Comparison of ENCODE assay signal across 19 cellular contexts in the genomic region with DNA sequence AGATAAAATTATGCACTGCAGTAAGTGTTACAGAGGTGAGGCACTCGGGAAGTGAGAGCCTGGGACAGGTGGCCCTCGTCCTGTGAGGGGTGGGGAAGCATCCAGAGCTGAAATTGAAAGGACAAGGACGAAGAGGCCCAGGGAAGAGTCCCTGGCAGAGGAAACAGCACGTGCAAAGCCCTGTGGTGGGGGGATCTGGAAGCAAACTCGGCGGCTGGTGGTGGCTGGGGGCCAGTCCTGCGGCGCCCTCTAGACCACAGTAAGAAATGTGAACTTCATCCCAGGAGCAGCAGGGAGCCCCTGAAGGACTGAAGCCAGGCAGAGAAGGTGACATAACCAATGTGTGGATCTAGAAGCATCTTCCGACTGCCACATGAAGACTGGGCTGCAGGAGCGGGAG. TPM values are rescaled to one million over a fixed set of nuclear protein-coding genes. Genes with fewer than 3 reads are reported as not detected.
DNase-seq lines count a peak whose midpoint lies in the region; ATAC-seq and TF ChIP-seq lines count a peak whose summit lies in the region.
"Had no signal": no experiment of that assay in that cellular context is flagged by ENCODE, and none has a peak within 500 bp of the region (broad histone marks: within the 10 kb centered on the region; RNA-seq: fewer than 3 reads in every experiment).

No MANE protein-coding gene starts in this region.

- H3K27ac ChIP-seq in PC-3 (ENCODE audit: low read length), result no peak overlapping the region
- H3K27ac ChIP-seq: ascending aorta, BLaER1 had no signal

- DNase-seq in natural killer cell treated with Interleukin-12 subunit alpha and Interleukin-12 subunit beta and Interleukin-15 and Interleukin-18, amount 100 ng/mL, for 72 hours (ENCODE audit: low spot score), result peak; percentile 23
- DNase-seq in natural killer cell (no peak), PC-3 (no peak), iPS-NIHi11 (ENCODE audit: low spot score) (peak; percentile 67), endothelial cell (ENCODE audit: low spot score) (no peak), foreskin melanocyte (no peak), MV-4-11 (lab: John Stamatoyannopoulos, UW) (no peak)
- DNase-seq: effector CD8-positive, alpha-beta T cell; NCI-H1092 treated with DMSO at 0.1 percent for 48 hours; small intestine; stimulated activated CD4-positive, alpha-beta T cell treated with anti-CD3 and anti-CD28 coated beads, Interleukin-2, amount 100 ng/mL, for 48 hours had no signal

- ATAC-seq in natural killer cell treated with Interleukin-12 subunit alpha and Interleukin-12 subunit beta and Interleukin-15 and Interleukin-18, amount 100 ng/mL, for 72 hours, result no peak
- ATAC-seq in natural killer cell (no peak), PC-3 (no peak), GM21737 (IDR thresholded peaks at IDR 0.05; ENCODE audit: unreplicated experiment) (no peak)
- ATAC-seq: activated naive CD4-positive, alpha-beta T cell treated with anti-CD3 and anti-CD28 coated beads, Interleukin-2, amount 50 U/mL, for 72 hours; left lobe of liver; Right ventricle myocardium inferior had no signal

- intact Hi-C loops in natural killer cell (cut with micrococcal nuclease) (no loop called here), PC-3 (cut with micrococcal nuclease) (no loop called here)

- H2AFZ ChIP-seq in PC-3 (ENCODE audit: low read length), result no peak overlapping the region

- no peaks in the 10 kb centered on the region for H3K4me1 ChIP-seq in PC-3 (ENCODE audit: insufficient read depth, low read length)
- H3K4me1 ChIP-seq: ascending aorta, BLaER1 had no signal

- H3K36me3 Mint-ChIP-seq in natural killer cell treated with Interleukin-12 subunit alpha and Interleukin-12 subunit beta and Interleukin-15 and Interleukin-18, amount 100 ng/mL, for 72 hours, result peaks cover 6% of the 10 kb centered on the region
- H3K36me3 Mint-ChIP-seq in natural killer cell, result peaks cover 13% of the 10 kb centered on the region
- H3K36me3 Mint-ChIP-seq in endothelial cell (ENCODE audit: low read depth, unreplicated experiment), result no peaks in the 10 kb centered on the region

- CTCF ChIA-PET in PC-3 (lab: Charles Lee), result no interaction called here

- no TSS peak for BruUV-seq in PC-3 (replicated peaks; lab: Mats Ljungman, UMichigan)

- no peaks in the 10 kb centered on the region for H3K79me2 ChIP-seq in PC-3 (ENCODE audit: low read length)

- H3K4me1 Mint-ChIP-seq in natural killer cell treated with Interleukin-12 subunit alpha and Interleukin-12 subunit beta and Interleukin-15 and Interleukin-18, amount 100 ng/mL, for 72 hours (ENCODE audit: low read depth in 2 of 2), result no peaks in the 10 kb centered on the region
- H3K4me1 Mint-ChIP-seq in natural killer cell (no peaks in the 10 kb centered on the region), endothelial cell (ENCODE audit: unreplicated experiment) (no peaks in the 10 kb centered on the region)

- no peak overlapping the region for H3K4me3 ChIP-seq in PC-3 (ENCODE audit: low read length)
- H3K4me3 ChIP-seq: ascending aorta, BLaER1 had no signal

- no peaks in the 10 kb centered on the region for H3F3A ChIP-seq in PC-3 (ENCODE audit: low read length, unreplicated experiment)

- H3K9me3 ChIP-seq in PC-3 (ENCODE audit: low read length), result no peaks in the 10 kb centered on the region

- no peak overlapping the region for H3K4me3 Mint-ChIP-seq in natural killer cell treated with Interleukin-12 subunit alpha and Interleukin-12 subunit beta and Interleukin-15 and Interleukin-18, amount 100 ng/mL, for 72 hours
- H3K4me3 Mint-ChIP-seq in natural killer cell (no peak overlapping the region), endothelial cell (ENCODE audit: unreplicated experiment) (no peak overlapping the region)

- no peaks in the 10 kb centered on the region for H3K9me2 ChIP-seq in PC-3 (replicated peaks; ENCODE audit: low read length)

- no peaks in the 10 kb centered on the region for H3K9me3 Mint-ChIP-seq in natural killer cell treated with Interleukin-12 subunit alpha and Interleukin-12 subunit beta and Interleukin-15 and Interleukin-18, amount 100 ng/mL, for 72 hours
- H3K9me3 Mint-ChIP-seq in natural killer cell (peaks cover 0 to 5% of the 10 kb centered on the region in 2 donors), endothelial cell (ENCODE audit: unreplicated experiment) (peaks cover under 1% of the 10 kb centered on the region)

- H4K20me1 ChIP-seq in PC-3 (ENCODE audit: low read length), result no peaks in the 10 kb centered on the region
- H4K20me1 ChIP-seq: BLaER1 had no signal

- no peaks in the 10 kb centered on the region for H3K27me3 ChIP-seq in PC-3 (ENCODE audit: low read length)
- H3K27me3 ChIP-seq: ascending aorta, BLaER1 had no signal

- H3K4me2 ChIP-seq in PC-3 (ENCODE audit: low read length), result no peak overlapping the region
- H3K4me2 ChIP-seq: BLaER1 had no signal

- H3K27me3 Mint-ChIP-seq in natural killer cell treated with Interleukin-12 subunit alpha and Interleukin-12 subunit beta and Interleukin-15 and Interleukin-18, amount 100 ng/mL, for 72 hours, result peaks cover 5 to 24% of the 10 kb centered on the region in 2 donors
- H3K27me3 Mint-ChIP-seq in natural killer cell (ENCODE audit: low read depth in 2 of 2) (peaks cover 7% of the 10 kb centered on the region in 2 donors), endothelial cell (ENCODE audit: unreplicated experiment) (peaks cover 8% of the 10 kb centered on the region)

- no peak for TF ChIP-seq CTCF in natural killer cell (IDR thresholded peaks at IDR 0.05)
- TF ChIP-seq CTCF in PC-3 (conservative IDR thresholded peaks at IDR 0.05; ENCODE audit: low read depth, low read length), result 0 out of 2 replicates have a peak, but pooled peaks have one; percentile 21
- TF ChIP-seq CTCF in endothelial cell (IDR thresholded peaks at IDR 0.05; ENCODE audit: unreplicated experiment), result no peak

- H3K27ac Mint-ChIP-seq in natural killer cell treated with Interleukin-12 subunit alpha and Interleukin-12 subunit beta and Interleukin-15 and Interleukin-18, amount 100 ng/mL, for 72 hours, result peak overlapping the region in 1 of 2 donors; percentile 12
- no peak overlapping the region for H3K27ac Mint-ChIP-seq in natural killer cell
- no peak overlapping the region for H3K27ac Mint-ChIP-seq in endothelial cell (ENCODE audit: unreplicated experiment)
- H3K27ac Mint-ChIP-seq: activated naive CD4-positive, alpha-beta T cell treated with anti-CD3 and anti-CD28 coated beads, Interleukin-2, amount 50 U/mL, for 72 hours had no signal

- no peaks in the 10 kb centered on the region for H3K36me3 ChIP-seq in PC-3 (ENCODE audit: low read depth, low read length)
- H3K36me3 ChIP-seq: ascending aorta, BLaER1 had no signal

- no peak overlapping the region for H3K9ac ChIP-seq in PC-3 (ENCODE audit: low read length)
- H3K9ac ChIP-seq: BLaER1 had no signal

- POLR2A ChIA-PET in PC-3 (lab: Charles Lee; ENCODE audit: unreplicated experiment), result no interaction called here

RNA-seq across cellular contexts. Expression of a gene that starts 42.8 kb away (rescaled TPM):
- total RNA-seq in natural killer cell treated with Interleukin-12 subunit alpha and Interleukin-12 subunit beta and Interleukin-15 and Interleukin-18, amount 100 ng/mL, for 72 hours, result not detected
- total RNA-seq in natural killer cell, result not detected
- 0.29 and 0.36 TPM in 2 replicates for total RNA-seq in PC-3 (2014; rRNA removed)
- 6.6 TPM for total RNA-seq in endothelial cell (ENCODE audit: unreplicated experiment)
- total RNA-seq: activated naive CD4-positive, alpha-beta T cell treated with anti-CD3 and anti-CD28 coated beads, Interleukin-2, amount 50 U/mL, for 72 hours; mononuclear cell; pulmonary artery endothelial cell had no signal

Comparison
In these comparisons a context has a peak if more than half of its experiments do, and no peak if none do; other contexts are left out.
1. DNase-seq: peak in natural killer cell treated with Interleukin-12 subunit alpha and Interleukin-12 subunit beta and Interleukin-15 and Interleukin-18, amount 100 ng/mL, for 72 hours (single experiment) and iPS-NIHi11 (single experiment); none in natural killer cell (single experiment), PC-3 (single experiment), endothelial cell (single experiment), foreskin melanocyte (single experiment) and MV-4-11 (single experiment).